In the genomic region with DNA sequence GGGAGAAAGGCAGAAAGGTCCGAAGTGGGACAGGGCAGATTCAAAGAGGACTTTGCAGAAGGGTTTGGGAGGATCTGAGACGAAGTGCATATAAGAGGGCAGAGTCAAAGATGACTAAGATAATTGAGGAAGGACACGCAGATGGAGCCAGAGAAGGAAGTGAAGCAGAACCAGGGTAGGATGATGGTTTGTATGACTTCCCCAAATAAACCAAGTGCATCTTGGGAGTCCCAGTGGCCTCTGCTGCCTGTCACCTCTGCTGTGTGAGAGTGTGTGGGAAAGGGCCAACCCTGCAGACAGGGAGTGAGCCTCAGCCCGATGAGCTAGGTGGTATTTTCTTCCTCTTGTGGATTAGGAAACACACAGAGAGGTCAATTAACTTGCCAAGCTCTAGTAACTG, we compare ENCODE assay signal across 1 cellular context.
TF ChIP-seq lines count a peak whose summit lies in the region.

No MANE protein-coding gene starts in this region.

TF ChIP-seq in SK-N-SH, 30 proteins besides CTCF, POLR2A, EP300 and RAD21 (continued from another document):
- TF ChIP-seq CHD2 (IDR thresholded peaks at IDR 0.05; ENCODE audit: low read length, partially characterized antibody) (no peak), RFX5 (IDR thresholded peaks at IDR 0.05; ENCODE audit: low read length) (no peak), FOSL2 (IDR thresholded peaks at IDR 0.05; ENCODE audit: borderline replicate concordance, low read depth) (no peak), MAX (IDR thresholded peaks at IDR 0.05; ENCODE audit: low read depth) (no peak), FOXJ3 (CRISPR knock-in tag; IDR thresholded peaks at IDR 0.05) (no peak), NFIC (IDR thresholded peaks at IDR 0.05; ENCODE audit: borderline replicate concordance) (no peak), RCOR1 (IDR thresholded peaks at IDR 0.05; ENCODE audit: low read length) (no peak), SIN3A (IDR thresholded peaks at IDR 0.05; ENCODE audit: borderline replicate concordance, low read depth, low read length) (no peak), PBX3 (IDR thresholded peaks at IDR 0.05) (no peak), TAF1 (IDR thresholded peaks at IDR 0.05; ENCODE audit: borderline replicate concordance, low read depth, low read length) (no peak)
